Comparison of ENCODE assay signal across 1 cellular context in the genomic region with DNA sequence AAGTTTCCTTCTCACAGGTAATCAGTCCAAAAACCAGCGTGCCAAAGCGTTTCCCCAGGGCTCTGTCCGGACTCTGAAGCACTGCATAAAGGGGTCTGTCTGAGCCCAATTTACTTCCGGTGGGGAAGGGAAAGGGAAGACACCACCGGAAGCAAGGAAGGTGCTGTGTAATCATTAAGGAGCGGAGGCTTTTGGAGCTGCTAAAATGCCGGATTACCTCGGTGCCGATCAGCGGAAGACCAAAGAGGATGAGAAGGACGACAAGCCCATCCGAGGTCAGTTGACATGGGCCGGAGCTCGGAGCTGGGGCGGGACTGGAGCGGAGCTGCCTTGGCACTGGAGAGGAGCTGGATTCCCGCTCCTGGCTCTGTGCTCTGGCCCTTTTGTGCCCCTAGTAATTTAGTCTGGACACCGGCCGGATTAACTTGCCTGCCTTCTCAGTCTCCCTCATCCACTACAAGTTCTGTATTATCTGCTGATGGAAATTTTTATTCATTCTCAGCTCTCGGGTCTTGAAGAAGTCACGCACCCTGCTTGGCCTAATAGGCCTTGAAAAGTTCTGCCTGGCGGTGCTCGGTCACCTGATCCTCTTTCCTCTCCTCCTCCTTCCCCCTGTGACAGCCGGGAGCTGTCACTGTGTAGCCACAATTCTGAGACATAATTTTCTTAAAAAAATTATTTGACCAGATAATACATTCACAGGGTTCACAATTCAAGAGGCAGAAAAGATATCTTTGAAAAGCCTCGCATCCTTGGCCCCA.
TF ChIP-seq lines count a peak whose summit lies in the region.

A gene (plus strand): TSS at position 137 of the 761 bp plus-strand sequence. CDS start 69 bp downstream, at position 206.

TF ChIP-seq in GM12878, 131 proteins besides CTCF, POLR2A, EP300 and RAD21 (continued from another document and continues in another):
- TF ChIP-seq SIX5 (IDR thresholded peaks at IDR 0.05; ENCODE audit: low read depth, low read length, severe bottlenecking) = peak; percentile 49
- no peak for TF ChIP-seq STAT1 (conservative IDR thresholded peaks at IDR 0.05)
- TF ChIP-seq, protein P1, sequence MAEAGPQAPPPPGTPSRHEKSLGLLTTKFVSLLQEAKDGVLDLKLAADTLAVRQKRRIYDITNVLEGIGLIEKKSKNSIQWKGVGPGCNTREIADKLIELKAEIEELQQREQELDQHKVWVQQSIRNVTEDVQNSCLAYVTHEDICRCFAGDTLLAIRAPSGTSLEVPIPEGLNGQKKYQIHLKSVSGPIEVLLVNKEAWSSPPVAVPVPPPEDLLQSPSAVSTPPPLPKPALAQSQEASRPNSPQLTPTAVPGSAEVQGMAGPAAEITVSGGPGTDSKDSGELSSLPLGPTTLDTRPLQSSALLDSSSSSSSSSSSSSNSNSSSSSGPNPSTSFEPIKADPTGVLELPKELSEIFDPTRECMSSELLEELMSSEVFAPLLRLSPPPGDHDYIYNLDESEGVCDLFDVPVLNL (IDR thresholded peaks at IDR 0.05; ENCODE audit: low read depth, low read length) = 0 out of 2 replicates have a peak, but pooled peaks have one; percentile 36
- TF ChIP-seq ZNF24 (IDR thresholded peaks at IDR 0.05) = peak; percentile 66; the same call in 1 of the 2 replicates
- TF ChIP-seq BHLHE40 (IDR thresholded peaks at IDR 0.05; ENCODE audit: borderline replicate concordance in 1 of 2, low read depth in 2 of 2, low read length in 1 of 2) = no peak; a peak in 1 of 4 replicates
- TF ChIP-seq CBX5 (IDR thresholded peaks at IDR 0.05; ENCODE audit: low read depth) = peak; percentile 83; the same call in 1 of the 2 replicates
- no peak for TF ChIP-seq RELA (IDR thresholded peaks at IDR 0.05; ENCODE audit: borderline replicate concordance, partially characterized antibody)
- TF ChIP-seq MTA2 (IDR thresholded peaks at IDR 0.05; ENCODE audit: low read depth) = peak; percentile 27; the same call in 1 of the 2 replicates
- 0 out of 2 replicates have a peak, but pooled peaks have one; percentile 49 for TF ChIP-seq ZNF207 (IDR thresholded peaks at IDR 0.05; ENCODE audit: borderline replicate concordance)
- TF ChIP-seq BCL11A (IDR thresholded peaks at IDR 0.05; ENCODE audit: low read depth, low read length) = no peak
- TF ChIP-seq IKZF2 (IDR thresholded peaks at IDR 0.05) = peak; percentile 33 to 38; a peak in 2 of 4 replicates
- TF ChIP-seq YBX1 (IDR thresholded peaks at IDR 0.05) = no peak
- TF ChIP-seq, protein P2, sequence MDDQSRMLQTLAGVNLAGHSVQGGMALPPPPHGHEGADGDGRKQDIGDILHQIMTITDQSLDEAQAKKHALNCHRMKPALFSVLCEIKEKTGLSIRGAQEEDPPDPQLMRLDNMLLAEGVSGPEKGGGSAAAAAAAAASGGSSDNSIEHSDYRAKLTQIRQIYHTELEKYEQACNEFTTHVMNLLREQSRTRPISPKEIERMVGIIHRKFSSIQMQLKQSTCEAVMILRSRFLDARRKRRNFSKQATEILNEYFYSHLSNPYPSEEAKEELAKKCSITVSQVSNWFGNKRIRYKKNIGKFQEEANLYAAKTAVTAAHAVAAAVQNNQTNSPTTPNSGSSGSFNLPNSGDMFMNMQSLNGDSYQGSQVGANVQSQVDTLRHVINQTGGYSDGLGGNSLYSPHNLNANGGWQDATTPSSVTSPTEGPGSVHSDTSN (IDR thresholded peaks at IDR 0.05; ENCODE audit: insufficient replicate concordance, low read depth, low read length) = no peak
- TF ChIP-seq, protein P3, sequence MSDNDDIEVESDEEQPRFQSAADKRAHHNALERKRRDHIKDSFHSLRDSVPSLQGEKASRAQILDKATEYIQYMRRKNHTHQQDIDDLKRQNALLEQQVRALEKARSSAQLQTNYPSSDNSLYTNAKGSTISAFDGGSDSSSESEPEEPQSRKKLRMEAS (IDR thresholded peaks at IDR 0.05; ENCODE audit: low read depth, low read length) = peak; percentile 45; the same call in 1 of the 2 replicates
- no peak for TF ChIP-seq ZNF217 (IDR thresholded peaks at IDR 0.05)
- no peak for TF ChIP-seq NR2F1 (conservative IDR thresholded peaks at IDR 0.05)
- TF ChIP-seq, protein P4, sequence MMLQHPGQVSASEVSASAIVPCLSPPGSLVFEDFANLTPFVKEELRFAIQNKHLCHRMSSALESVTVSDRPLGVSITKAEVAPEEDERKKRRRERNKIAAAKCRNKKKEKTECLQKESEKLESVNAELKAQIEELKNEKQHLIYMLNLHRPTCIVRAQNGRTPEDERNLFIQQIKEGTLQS (IDR thresholded peaks at IDR 0.05; ENCODE audit: borderline replicate concordance, extremely low read depth, low read depth, low read length) = no peak
- TF ChIP-seq RCOR1 (conservative IDR thresholded peaks at IDR 0.05; ENCODE audit: low read depth, low read length) = no peak
- TF ChIP-seq CBFB (IDR thresholded peaks at IDR 0.05; ENCODE audit: low read depth) = peak; percentile 38; the same call in 1 of the 2 replicates
- TF ChIP-seq HCFC1 (IDR thresholded peaks at IDR 0.05; ENCODE audit: low read length) = peak; percentile 65
- TF ChIP-seq CREB1 (IDR thresholded peaks at IDR 0.05; ENCODE audit: low read depth) = peak; percentile 60; the same call in 1 of the 2 replicates
- TF ChIP-seq TARDBP (IDR thresholded peaks at IDR 0.05; ENCODE audit: borderline replicate concordance) = 0 out of 2 replicates have a peak, but pooled peaks have one; percentile 38
- TF ChIP-seq PML (IDR thresholded peaks at IDR 0.05; ENCODE audit: low read length) = peak; percentile 57; the same call in 1 of the 2 replicates
- TF ChIP-seq LARP7 (IDR thresholded peaks at IDR 0.05) = peak; percentile 67
- no peak for TF ChIP-seq CEBPB (IDR thresholded peaks at IDR 0.05; ENCODE audit: borderline replicate concordance in 1 of 2, low read depth in 2 of 2, low read length in 2 of 2)
- TF ChIP-seq TCF12 (IDR thresholded peaks at IDR 0.05; ENCODE audit: low read depth, low read length) = 0 out of 2 replicates have a peak, but pooled peaks have one; percentile 25
- TF ChIP-seq ETV6 (conservative IDR thresholded peaks at IDR 0.05 in 1 of 2, IDR thresholded peaks at IDR 0.05 in 1 of 2; ENCODE audit: borderline replicate concordance in 1 of 2, low read depth in 1 of 2) = no peak; a peak in 1 of 4 replicates
- no peak for TF ChIP-seq NRF1 (conservative IDR thresholded peaks at IDR 0.05; ENCODE audit: low read depth, low read length)
- TF ChIP-seq, protein P5, sequence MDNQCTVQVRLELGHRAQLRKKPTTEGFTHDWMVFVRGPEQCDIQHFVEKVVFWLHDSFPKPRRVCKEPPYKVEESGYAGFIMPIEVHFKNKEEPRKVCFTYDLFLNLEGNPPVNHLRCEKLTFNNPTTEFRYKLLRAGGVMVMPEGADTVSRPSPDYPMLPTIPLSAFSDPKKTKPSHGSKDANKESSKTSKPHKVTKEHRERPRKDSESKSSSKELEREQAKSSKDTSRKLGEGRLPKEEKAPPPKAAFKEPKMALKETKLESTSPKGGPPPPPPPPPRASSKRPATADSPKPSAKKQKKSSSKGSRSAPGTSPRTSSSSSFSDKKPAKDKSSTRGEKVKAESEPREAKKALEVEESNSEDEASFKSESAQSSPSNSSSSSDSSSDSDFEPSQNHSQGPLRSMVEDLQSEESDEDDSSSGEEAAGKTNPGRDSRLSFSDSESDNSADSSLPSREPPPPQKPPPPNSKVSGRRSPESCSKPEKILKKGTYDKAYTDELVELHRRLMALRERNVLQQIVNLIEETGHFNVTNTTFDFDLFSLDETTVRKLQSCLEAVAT (IDR thresholded peaks at IDR 0.05) = peak; percentile 99
- TF ChIP-seq, protein P6, sequence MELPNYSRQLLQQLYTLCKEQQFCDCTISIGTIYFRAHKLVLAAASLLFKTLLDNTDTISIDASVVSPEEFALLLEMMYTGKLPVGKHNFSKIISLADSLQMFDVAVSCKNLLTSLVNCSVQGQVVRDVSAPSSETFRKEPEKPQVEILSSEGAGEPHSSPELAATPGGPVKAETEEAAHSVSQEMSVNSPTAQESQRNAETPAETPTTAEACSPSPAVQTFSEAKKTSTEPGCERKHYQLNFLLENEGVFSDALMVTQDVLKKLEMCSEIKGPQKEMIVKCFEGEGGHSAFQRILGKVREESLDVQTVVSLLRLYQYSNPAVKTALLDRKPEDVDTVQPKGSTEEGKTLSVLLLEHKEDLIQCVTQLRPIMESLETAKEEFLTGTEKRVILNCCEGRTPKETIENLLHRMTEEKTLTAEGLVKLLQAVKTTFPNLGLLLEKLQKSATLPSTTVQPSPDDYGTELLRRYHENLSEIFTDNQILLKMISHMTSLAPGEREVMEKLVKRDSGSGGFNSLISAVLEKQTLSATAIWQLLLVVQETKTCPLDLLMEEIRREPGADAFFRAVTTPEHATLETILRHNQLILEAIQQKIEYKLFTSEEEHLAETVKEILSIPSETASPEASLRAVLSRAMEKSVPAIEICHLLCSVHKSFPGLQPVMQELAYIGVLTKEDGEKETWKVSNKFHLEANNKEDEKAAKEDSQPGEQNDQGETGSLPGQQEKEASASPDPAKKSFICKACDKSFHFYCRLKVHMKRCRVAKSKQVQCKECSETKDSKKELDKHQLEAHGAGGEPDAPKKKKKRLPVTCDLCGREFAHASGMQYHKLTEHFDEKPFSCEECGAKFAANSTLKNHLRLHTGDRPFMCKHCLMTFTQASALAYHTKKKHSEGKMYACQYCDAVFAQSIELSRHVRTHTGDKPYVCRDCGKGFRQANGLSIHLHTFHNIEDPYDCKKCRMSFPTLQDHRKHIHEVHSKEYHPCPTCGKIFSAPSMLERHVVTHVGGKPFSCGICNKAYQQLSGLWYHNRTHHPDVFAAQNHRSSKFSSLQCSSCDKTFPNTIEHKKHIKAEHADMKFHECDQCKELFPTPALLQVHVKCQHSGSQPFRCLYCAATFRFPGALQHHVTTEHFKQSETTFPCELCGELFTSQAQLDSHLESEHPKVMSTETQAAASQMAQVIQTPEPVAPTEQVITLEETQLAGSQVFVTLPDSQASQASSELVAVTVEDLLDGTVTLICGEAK (IDR thresholded peaks at IDR 0.05; ENCODE audit: borderline replicate concordance) = peak; percentile 98
- no peak for TF ChIP-seq MYC (IDR thresholded peaks at IDR 0.05; ENCODE audit: insufficient read depth, insufficient read length, insufficient replicate concordance, low read length, severe bottlenecking)
- TF ChIP-seq EED (IDR thresholded peaks at IDR 0.05; ENCODE audit: low read depth) = 0 out of 2 replicates have a peak, but pooled peaks have one; percentile 12
- no peak for TF ChIP-seq SPI1 (IDR thresholded peaks at IDR 0.05; ENCODE audit: borderline replicate concordance, insufficient read depth, low read depth, low read length)
- TF ChIP-seq, protein P7, sequence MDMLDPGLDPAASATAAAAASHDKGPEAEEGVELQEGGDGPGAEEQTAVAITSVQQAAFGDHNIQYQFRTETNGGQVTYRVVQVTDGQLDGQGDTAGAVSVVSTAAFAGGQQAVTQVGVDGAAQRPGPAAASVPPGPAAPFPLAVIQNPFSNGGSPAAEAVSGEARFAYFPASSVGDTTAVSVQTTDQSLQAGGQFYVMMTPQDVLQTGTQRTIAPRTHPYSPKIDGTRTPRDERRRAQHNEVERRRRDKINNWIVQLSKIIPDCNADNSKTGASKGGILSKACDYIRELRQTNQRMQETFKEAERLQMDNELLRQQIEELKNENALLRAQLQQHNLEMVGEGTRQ (IDR thresholded peaks at IDR 0.05; ENCODE audit: borderline replicate concordance, low read depth, low read length) = peak; percentile 50; the same call in 1 of the 2 replicates
- peak; percentile 63; the same call in 1 of the 2 replicates for TF ChIP-seq MEF2A (IDR thresholded peaks at IDR 0.05; ENCODE audit: insufficient read depth, low read depth, low read length)
- TF ChIP-seq, protein P8, sequence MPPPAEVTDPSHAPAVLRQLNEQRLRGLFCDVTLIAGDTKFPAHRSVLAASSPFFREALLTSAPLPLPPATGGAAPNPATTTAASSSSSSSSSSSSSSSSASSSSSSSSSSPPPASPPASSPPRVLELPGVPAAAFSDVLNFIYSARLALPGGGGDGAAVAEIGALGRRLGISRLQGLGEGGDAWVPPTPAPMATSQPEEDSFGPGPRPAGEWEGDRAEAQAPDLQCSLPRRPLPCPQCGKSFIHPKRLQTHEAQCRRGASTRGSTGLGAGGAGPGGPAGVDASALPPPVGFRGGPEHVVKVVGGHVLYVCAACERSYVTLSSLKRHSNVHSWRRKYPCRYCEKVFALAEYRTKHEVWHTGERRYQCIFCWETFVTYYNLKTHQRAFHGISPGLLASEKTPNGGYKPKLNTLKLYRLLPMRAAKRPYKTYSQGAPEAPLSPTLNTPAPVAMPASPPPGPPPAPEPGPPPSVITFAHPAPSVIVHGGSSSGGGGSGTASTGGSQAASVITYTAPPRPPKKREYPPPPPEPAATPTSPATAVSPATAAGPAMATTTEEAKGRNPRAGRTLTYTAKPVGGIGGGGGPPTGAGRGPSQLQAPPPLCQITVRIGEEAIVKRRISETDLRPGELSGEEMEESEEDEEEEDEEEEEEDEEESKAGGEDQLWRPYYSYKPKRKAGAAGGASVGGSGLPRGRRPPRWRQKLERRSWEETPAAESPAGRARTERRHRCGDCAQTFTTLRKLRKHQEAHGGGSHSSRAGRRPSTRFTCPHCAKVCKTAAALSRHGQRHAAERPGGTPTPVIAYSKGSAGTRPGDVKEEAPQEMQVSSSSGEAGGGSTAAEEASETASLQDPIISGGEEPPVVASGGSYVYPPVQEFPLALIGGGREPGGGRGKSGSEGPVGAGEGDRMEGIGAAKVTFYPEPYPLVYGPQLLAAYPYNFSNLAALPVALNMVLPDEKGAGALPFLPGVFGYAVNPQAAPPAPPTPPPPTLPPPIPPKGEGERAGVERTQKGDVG (CRISPR knock-in tag; IDR thresholded peaks at IDR 0.05) = no peak
- TF ChIP-seq TCF7 (IDR thresholded peaks at IDR 0.05; ENCODE audit: borderline replicate concordance) = no peak
- TF ChIP-seq IRF4 (IDR thresholded peaks at IDR 0.05; ENCODE audit: low read depth, low read length) = no peak
- TF ChIP-seq NFIC (IDR thresholded peaks at IDR 0.05; ENCODE audit: low read depth, low read length) = peak; percentile 37; the same call in 1 of the 2 replicates
- TF ChIP-seq ESRRA (IDR thresholded peaks at IDR 0.05; ENCODE audit: low read length) = no peak
- TF ChIP-seq, protein P9, sequence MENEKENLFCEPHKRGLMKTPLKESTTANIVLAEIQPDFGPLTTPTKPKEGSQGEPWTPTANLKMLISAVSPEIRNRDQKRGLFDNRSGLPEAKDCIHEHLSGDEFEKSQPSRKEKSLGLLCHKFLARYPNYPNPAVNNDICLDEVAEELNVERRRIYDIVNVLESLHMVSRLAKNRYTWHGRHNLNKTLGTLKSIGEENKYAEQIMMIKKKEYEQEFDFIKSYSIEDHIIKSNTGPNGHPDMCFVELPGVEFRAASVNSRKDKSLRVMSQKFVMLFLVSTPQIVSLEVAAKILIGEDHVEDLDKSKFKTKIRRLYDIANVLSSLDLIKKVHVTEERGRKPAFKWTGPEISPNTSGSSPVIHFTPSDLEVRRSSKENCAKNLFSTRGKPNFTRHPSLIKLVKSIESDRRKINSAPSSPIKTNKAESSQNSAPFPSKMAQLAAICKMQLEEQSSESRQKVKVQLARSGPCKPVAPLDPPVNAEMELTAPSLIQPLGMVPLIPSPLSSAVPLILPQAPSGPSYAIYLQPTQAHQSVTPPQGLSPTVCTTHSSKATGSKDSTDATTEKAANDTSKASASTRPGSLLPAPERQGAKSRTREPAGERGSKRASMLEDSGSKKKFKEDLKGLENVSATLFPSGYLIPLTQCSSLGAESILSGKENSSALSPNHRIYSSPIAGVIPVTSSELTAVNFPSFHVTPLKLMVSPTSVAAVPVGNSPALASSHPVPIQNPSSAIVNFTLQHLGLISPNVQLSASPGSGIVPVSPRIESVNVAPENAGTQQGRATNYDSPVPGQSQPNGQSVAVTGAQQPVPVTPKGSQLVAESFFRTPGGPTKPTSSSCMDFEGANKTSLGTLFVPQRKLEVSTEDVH (IDR thresholded peaks at IDR 0.05; ENCODE audit: low read depth, partially characterized antibody) = peak; percentile 85
